ENCODE assay signal across 13 cellular contexts in genomic region chr2:240615830-240616547, GRCh38. TPM values are rescaled to one million over a fixed set of nuclear protein-coding genes. Genes with fewer than 3 reads are reported as not detected.
DNase-seq lines count a peak whose midpoint lies in the region; ATAC-seq and TF ChIP-seq lines count a peak whose summit lies in the region.
"Had no signal": no experiment of that assay in that cellular context is flagged by ENCODE, and none has a peak within 500 bp of the region (broad histone marks: within the 10 kb centered on the region; RNA-seq: fewer than 3 reads in every experiment).

No MANE protein-coding gene starts in this region.

- DNase-seq in cardiac septum (ENCODE audit: low spot score) (peak; percentile 74), left ventricle myocardium inferior (no peak), SJCRH30 (peak; percentile 57 to 73), left colon (peak; percentile 8), upper lobe of right lung (peak; percentile 36), iPS-NIHi11 (ENCODE audit: low spot score) (no peak), H7 (no peak)
- DNase-seq: GOT3, Kasumi-1, NCI-H2081 had no signal

- peaks cover 4% of the 10 kb centered on the region for H3K36me3 ChIP-seq in left ventricle myocardium inferior
- H3K36me3 ChIP-seq in SJCRH30: no peaks in the 10 kb centered on the region
- H3K36me3 ChIP-seq in upper lobe of right lung: no peaks in the 10 kb centered on the region
- no peaks in the 10 kb centered on the region for H3K36me3 ChIP-seq in H7 (replicated peaks; ENCODE audit: control insufficient read depth, insufficient read depth, low read length)
- H3K36me3 ChIP-seq: cardiac muscle cell had no signal

- H3K27ac ChIP-seq in left ventricle myocardium inferior (replicated peaks): no peak overlapping the region
- H3K27ac ChIP-seq in SJCRH30: no peak overlapping the region
- H3K27ac ChIP-seq in upper lobe of right lung: no peak overlapping the region
- H3K27ac ChIP-seq: C4-2B, cardiac muscle cell had no signal

- TF ChIP-seq CTCF in left ventricle myocardium inferior (IDR thresholded peaks at IDR 0.05; ENCODE audit: borderline replicate concordance) (no peak), upper lobe of right lung (IDR thresholded peaks at IDR 0.05) (no peak)

- ATAC-seq in left colon: no peak
- ATAC-seq in upper lobe of right lung: no peak
- ATAC-seq in GM19023 (IDR thresholded peaks at IDR 0.05; ENCODE audit: unreplicated experiment): no peak

- H3K9me3 ChIP-seq in left ventricle myocardium inferior (replicated peaks): no peaks in the 10 kb centered on the region
- no peaks in the 10 kb centered on the region; the same call in 1 of the 2 replicates for H3K9me3 ChIP-seq in SJCRH30 (replicated peaks)
- no peaks in the 10 kb centered on the region for H3K9me3 ChIP-seq in upper lobe of right lung

- no peaks in the 10 kb centered on the region for H3K4me1 ChIP-seq in left ventricle myocardium inferior
- peaks cover 16% of the 10 kb centered on the region for H3K4me1 ChIP-seq in SJCRH30
- H3K4me1 ChIP-seq in upper lobe of right lung: peaks cover 13% of the 10 kb centered on the region

- H3K27me3 ChIP-seq in left ventricle myocardium inferior (ENCODE audit: low read depth) (no peaks in the 10 kb centered on the region), SJCRH30 (no peaks in the 10 kb centered on the region), upper lobe of right lung (no peaks in the 10 kb centered on the region), H7 (ENCODE audit: control insufficient read depth, insufficient read depth, low read length) (no peaks in the 10 kb centered on the region)
- H3K27me3 ChIP-seq: cardiac muscle cell had no signal

- intact Hi-C loops in cardiac septum (cut with DNase I) (no loop called here), left ventricle myocardium inferior (cut with micrococcal nuclease) (no loop called here), left colon (cut with DNase I, micrococcal nuclease) (no loop called here), upper lobe of right lung (cut with DNase I) (no loop called here)

- H3K4me3 ChIP-seq in left ventricle myocardium inferior: no peak overlapping the region
- H3K4me3 ChIP-seq in SJCRH30: no peak overlapping the region
- no peak overlapping the region for H3K4me3 ChIP-seq in upper lobe of right lung
- no peak overlapping the region for H3K4me3 ChIP-seq in H7 (ENCODE audit: insufficient read depth, low read depth, low read length)
- H3K4me3 ChIP-seq: cardiac muscle cell had no signal

RNA-seq across cellular contexts. Expression of gene GPR35, which starts 9.3 kb away (rescaled TPM):
- 1.5 TPM for total RNA-seq in cardiac septum
- total RNA-seq in left ventricle myocardium inferior: 1.3 TPM
- total RNA-seq in SJCRH30 (2014; rRNA removed; shearing (Covaris generic)): 0.04 and 0.30 TPM in 2 replicates
- total RNA-seq in left colon: 10 to 100 TPM; 67.5 to 84.3 TPM
- 3.4 TPM for total RNA-seq in upper lobe of right lung
- 0.07 TPM in 1 of 2 replicates, not detected in the other for total RNA-seq in H7 (2014; rRNA removed; shearing (Covaris generic))

RNA-seq across cellular contexts. Expression of gene CAPN10, which starts 29.5 kb away (rescaled TPM):
- total RNA-seq in cardiac septum (24.3 TPM), left ventricle myocardium inferior (31.2 TPM), left colon (10 to 100 TPM; 33.6 to 36.1 TPM), upper lobe of right lung (31.8 TPM)
- 23.1 and 27.4 TPM in 2 replicates for total RNA-seq in SJCRH30 (2014; rRNA removed; shearing (Covaris generic))
- total RNA-seq in H7 (2014; rRNA removed; shearing (Covaris generic)): 66.5 and 69.0 TPM in 2 replicates

RNA-seq across cellular contexts. Expression of gene RNPEPL1, which starts 47.7 kb away (rescaled TPM):
- total RNA-seq in cardiac septum (73.8 TPM), left ventricle myocardium inferior (80.1 TPM), left colon (100 to 1,000 TPM in 1 of 2 donors, 10 to 100 TPM in 1; 91.4 to 107 TPM), upper lobe of right lung (88.6 TPM)
- total RNA-seq in SJCRH30 (2014; rRNA removed; shearing (Covaris generic)): 6.0 and 8.4 TPM in 2 replicates
- total RNA-seq in H7 (2014; rRNA removed; shearing (Covaris generic)): 10.3 and 15.2 TPM in 2 replicates

RNA-seq across cellular contexts. Expression of gene DUSP28, which starts 55.8 kb away (rescaled TPM):
- 9.7 TPM for total RNA-seq in cardiac septum
- 19.3 TPM for total RNA-seq in left ventricle myocardium inferior
- total RNA-seq in SJCRH30 (2014; rRNA removed; shearing (Covaris generic)): 9.3 and 11.3 TPM in 2 replicates
- total RNA-seq in left colon: 1 to 10 TPM; 4.1 to 6.0 TPM
- total RNA-seq in upper lobe of right lung: 5.3 TPM
- 2.4 and 2.5 TPM in 2 replicates for total RNA-seq in H7 (2014; rRNA removed; shearing (Covaris generic))

RNA-seq across cellular contexts. Expression of gene ANKMY1, which starts 58.2 kb away (rescaled TPM):
- total RNA-seq in cardiac septum (8.2 TPM), left ventricle myocardium inferior (4.0 TPM), left colon (10 to 100 TPM; 18.5 to 19.9 TPM), upper lobe of right lung (19.3 TPM)
- 6.3 and 6.7 TPM in 2 replicates for total RNA-seq in SJCRH30 (2014; rRNA removed; shearing (Covaris generic))
- total RNA-seq in H7 (2014; rRNA removed; shearing (Covaris generic)): 3.6 and 8.9 TPM in 2 replicates

Comparison
In these comparisons a context has a peak if more than half of its experiments do, and no peak if none do; other contexts are left out.
1. DNase-seq: peak in cardiac septum (single experiment), SJCRH30 (2 of 2), left colon (2 of 2) and upper lobe of right lung (single experiment); none in left ventricle myocardium inferior (single experiment), iPS-NIHi11 (single experiment) and H7 (single experiment).
2. RNA of gene GPR35, which starts 9.3 kb away (total RNA-seq): 67.5 to 84.3 TPM in left colon; 3.4 TPM in upper lobe of right lung (single experiment), 1.5 TPM in cardiac septum (single experiment), 1.3 TPM in left ventricle myocardium inferior (single experiment), 0.04 to 0.30 TPM in SJCRH30 and 0.07 TPM in H7; every median in the first group is over 10 times any median in the second.